31 cellular contexts compared by ENCODE assay signal in the genomic region with DNA sequence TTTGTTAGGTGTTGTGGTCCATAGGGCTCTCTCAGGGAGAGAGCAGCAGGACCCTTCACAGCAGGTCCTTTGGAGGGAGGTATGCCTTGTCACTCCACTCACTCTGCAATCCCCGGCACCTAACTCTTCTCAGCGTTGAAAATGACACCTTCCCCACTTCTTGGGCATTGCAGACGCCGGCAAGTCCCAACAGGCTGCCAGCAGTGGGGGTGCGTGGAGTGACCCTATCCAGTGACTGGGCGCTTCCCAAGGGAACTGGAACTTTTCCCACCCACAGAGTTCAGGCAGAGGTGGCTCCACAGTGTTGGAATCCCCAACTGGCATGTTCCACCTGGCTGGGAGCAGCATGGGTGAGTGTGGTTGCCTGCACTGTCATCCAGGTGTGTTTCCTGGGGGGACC.
"Had no signal": no experiment of that assay in that cellular context is flagged by ENCODE, and none has a peak within 500 bp of the region (broad histone marks: within the 10 kb centered on the region; RNA-seq: fewer than 3 reads in every experiment).

No MANE protein-coding gene starts in this region.

- H3K27me3 ChIP-seq: adrenal gland, ascending aorta, body of pancreas, brain microvascular endothelial cell, breast epithelium, cardiac muscle cell had no signal

- ATAC-seq: activated naive CD4-positive, alpha-beta T cell treated with anti-CD3 and anti-CD28 coated beads, Interleukin-2, amount 50 U/mL, for 72 hours; activated naive CD8-positive, alpha-beta T cell treated with anti-CD3 and anti-CD28 coated beads, Interleukin-2, amount 50 U/mL, for 24 hours; activated T-cell treated with anti-CD3 and anti-CD28 coated beads, Interleukin-2, amount 50 U/mL, for 4 hours; activated T-cell treated with anti-CD3 and anti-CD28 coated beads, Interleukin-2, amount 50 U/mL, for 72 hours; activated T-helper 17 cell treated with anti-CD3 and anti-CD28 coated beads, Interleukin-2, amount 50 U/mL, for 72 hours; body of pancreas had no signal

- H3K27ac ChIP-seq: adrenal gland, ascending aorta, body of pancreas, brain microvascular endothelial cell, breast epithelium, cardiac muscle cell had no signal

- H3K9me3 ChIP-seq: adrenal gland, body of pancreas, breast epithelium had no signal

- H3K4me3 ChIP-seq: adrenal gland, ascending aorta, body of pancreas, breast epithelium, cardiac muscle cell had no signal

- FAIRE-seq: astrocyte had no signal

- H3K36me3 ChIP-seq: adrenal gland, ascending aorta, brain microvascular endothelial cell, breast epithelium, cardiac muscle cell had no signal

- DNase-seq: activated effector memory CD4-positive, alpha-beta T cell treated with anti-CD3 and anti-CD28 coated beads, Interleukin-2, amount 50 U/mL, for 16 hours; activated gamma-delta T cell; activated gamma-delta T cell treated with Interleukin-2 at 50 U/mL for 16 hours; activated naive CD4-positive, alpha-beta T cell; activated naive CD4-positive, alpha-beta T cell treated with anti-CD3 and anti-CD28 coated beads for 36 hours; activated naive CD4-positive, alpha-beta T cell treated with anti-CD3 and anti-CD28 coated beads, Interleukin-2, amount 10 ng/mL, durations not matched to agents 7 days and 5 days; activated naive CD4-positive, alpha-beta T cell treated with anti-CD3 and anti-CD28 coated beads, Interleukin-2, amount 50 U/mL, for 16 hours; activated naive CD4-positive, alpha-beta T cell treated with Interleukin-2 at 50 U/mL for 16 hours; activated naive CD8-positive, alpha-beta T cell treated with anti-CD3 and anti-CD28 coated beads for 36 hours; activated naive CD8-positive, alpha-beta T cell treated with anti-CD3 and anti-CD28 coated beads, Interleukin-2, amount 10 ng/mL, durations not matched to agents 7 days and 5 days; activated naive CD8-positive, alpha-beta T cell treated with anti-CD3 and anti-CD28 coated beads, Interleukin-2, amount 50 U/mL, for 24 hours; activated T-cell treated with anti-CD3 and anti-CD28 coated beads, Interleukin-2, amount 50 U/mL, for 1 hour; activated T-cell treated with anti-CD3 and anti-CD28 coated beads, Interleukin-2, amount 50 U/mL, for 24 hours; activated T-cell treated with anti-CD3 and anti-CD28 coated beads, Interleukin-2, amount 50 U/mL, for 4 hours; activated T-cell treated with anti-CD3 and anti-CD28 coated beads, Interleukin-2, amount 50 U/mL, for 72 hours; amniotic stem cell; amygdala; anterior cingulate cortex; aorta; brain microvascular endothelial cell; caudate nucleus; central memory CD4-positive, alpha-beta T cell; cerebellar nuclear complex had no signal

- H3K4me1 ChIP-seq: adrenal gland, ascending aorta, body of pancreas, breast epithelium had no signal
